1 cellular context compared by ENCODE assay signal in the genomic region with DNA sequence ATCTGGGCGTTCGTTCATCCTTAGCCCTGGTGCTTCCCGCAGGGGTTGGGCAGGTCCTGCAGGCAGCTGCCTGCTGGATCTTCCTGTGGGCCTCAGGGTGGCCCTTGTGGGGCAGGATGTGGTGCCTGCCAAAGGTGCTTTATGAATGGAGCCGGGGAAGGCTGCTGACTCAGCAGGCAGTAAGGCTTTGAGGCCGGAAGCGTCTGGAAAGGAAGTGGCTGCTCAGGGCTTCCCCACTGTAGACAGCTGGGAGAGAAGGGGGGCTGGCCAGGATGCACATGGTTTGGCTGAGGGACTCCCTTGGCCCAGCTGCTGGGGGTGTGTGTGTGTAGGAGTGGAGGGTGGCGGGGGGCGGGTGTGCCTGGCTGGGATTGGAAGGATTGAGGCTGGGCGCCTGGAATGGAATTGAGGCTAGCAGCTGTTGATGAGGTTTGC.
TF ChIP-seq lines count a peak whose summit lies in the region.

No MANE protein-coding gene starts in this region.

TF ChIP-seq in HEK293, 187 proteins besides CTCF, POLR2A, EP300 and RAD21 (continued from another document and continues in another):
- TF ChIP-seq, protein P1, sequence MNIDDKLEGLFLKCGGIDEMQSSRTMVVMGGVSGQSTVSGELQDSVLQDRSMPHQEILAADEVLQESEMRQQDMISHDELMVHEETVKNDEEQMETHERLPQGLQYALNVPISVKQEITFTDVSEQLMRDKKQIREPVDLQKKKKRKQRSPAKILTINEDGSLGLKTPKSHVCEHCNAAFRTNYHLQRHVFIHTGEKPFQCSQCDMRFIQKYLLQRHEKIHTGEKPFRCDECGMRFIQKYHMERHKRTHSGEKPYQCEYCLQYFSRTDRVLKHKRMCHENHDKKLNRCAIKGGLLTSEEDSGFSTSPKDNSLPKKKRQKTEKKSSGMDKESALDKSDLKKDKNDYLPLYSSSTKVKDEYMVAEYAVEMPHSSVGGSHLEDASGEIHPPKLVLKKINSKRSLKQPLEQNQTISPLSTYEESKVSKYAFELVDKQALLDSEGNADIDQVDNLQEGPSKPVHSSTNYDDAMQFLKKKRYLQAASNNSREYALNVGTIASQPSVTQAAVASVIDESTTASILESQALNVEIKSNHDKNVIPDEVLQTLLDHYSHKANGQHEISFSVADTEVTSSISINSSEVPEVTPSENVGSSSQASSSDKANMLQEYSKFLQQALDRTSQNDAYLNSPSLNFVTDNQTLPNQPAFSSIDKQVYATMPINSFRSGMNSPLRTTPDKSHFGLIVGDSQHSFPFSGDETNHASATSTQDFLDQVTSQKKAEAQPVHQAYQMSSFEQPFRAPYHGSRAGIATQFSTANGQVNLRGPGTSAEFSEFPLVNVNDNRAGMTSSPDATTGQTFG (tag by site-specific recombination; IDR thresholded peaks at IDR 0.05; ENCODE audit: borderline replicate concordance): no peak
- TF ChIP-seq ZNF529 (tag by site-specific recombination; IDR thresholded peaks at IDR 0.05; ENCODE audit: insufficient replicate concordance): no peak
- TF ChIP-seq ZNF426 (tag by site-specific recombination; IDR thresholded peaks at IDR 0.05): no peak
- TF ChIP-seq, protein P2, sequence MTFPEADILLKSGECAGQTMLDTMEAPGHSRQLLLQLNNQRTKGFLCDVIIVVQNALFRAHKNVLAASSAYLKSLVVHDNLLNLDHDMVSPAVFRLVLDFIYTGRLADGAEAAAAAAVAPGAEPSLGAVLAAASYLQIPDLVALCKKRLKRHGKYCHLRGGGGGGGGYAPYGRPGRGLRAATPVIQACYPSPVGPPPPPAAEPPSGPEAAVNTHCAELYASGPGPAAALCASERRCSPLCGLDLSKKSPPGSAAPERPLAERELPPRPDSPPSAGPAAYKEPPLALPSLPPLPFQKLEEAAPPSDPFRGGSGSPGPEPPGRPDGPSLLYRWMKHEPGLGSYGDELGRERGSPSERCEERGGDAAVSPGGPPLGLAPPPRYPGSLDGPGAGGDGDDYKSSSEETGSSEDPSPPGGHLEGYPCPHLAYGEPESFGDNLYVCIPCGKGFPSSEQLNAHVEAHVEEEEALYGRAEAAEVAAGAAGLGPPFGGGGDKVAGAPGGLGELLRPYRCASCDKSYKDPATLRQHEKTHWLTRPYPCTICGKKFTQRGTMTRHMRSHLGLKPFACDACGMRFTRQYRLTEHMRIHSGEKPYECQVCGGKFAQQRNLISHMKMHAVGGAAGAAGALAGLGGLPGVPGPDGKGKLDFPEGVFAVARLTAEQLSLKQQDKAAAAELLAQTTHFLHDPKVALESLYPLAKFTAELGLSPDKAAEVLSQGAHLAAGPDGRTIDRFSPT (tag by site-specific recombination; IDR thresholded peaks at IDR 0.05): no peak
- no peak for TF ChIP-seq ZNF768 (tag by site-specific recombination; IDR thresholded peaks at IDR 0.05)
- no peak for TF ChIP-seq ZNF514 (tag by site-specific recombination; IDR thresholded peaks at IDR 0.05)
- TF ChIP-seq, protein P3, sequence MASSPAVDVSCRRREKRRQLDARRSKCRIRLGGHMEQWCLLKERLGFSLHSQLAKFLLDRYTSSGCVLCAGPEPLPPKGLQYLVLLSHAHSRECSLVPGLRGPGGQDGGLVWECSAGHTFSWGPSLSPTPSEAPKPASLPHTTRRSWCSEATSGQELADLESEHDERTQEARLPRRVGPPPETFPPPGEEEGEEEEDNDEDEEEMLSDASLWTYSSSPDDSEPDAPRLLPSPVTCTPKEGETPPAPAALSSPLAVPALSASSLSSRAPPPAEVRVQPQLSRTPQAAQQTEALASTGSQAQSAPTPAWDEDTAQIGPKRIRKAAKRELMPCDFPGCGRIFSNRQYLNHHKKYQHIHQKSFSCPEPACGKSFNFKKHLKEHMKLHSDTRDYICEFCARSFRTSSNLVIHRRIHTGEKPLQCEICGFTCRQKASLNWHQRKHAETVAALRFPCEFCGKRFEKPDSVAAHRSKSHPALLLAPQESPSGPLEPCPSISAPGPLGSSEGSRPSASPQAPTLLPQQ (tag by site-specific recombination; IDR thresholded peaks at IDR 0.05): no peak
- TF ChIP-seq ZFP69B (tag by site-specific recombination; IDR thresholded peaks at IDR 0.05): no peak
- TF ChIP-seq, protein P4, sequence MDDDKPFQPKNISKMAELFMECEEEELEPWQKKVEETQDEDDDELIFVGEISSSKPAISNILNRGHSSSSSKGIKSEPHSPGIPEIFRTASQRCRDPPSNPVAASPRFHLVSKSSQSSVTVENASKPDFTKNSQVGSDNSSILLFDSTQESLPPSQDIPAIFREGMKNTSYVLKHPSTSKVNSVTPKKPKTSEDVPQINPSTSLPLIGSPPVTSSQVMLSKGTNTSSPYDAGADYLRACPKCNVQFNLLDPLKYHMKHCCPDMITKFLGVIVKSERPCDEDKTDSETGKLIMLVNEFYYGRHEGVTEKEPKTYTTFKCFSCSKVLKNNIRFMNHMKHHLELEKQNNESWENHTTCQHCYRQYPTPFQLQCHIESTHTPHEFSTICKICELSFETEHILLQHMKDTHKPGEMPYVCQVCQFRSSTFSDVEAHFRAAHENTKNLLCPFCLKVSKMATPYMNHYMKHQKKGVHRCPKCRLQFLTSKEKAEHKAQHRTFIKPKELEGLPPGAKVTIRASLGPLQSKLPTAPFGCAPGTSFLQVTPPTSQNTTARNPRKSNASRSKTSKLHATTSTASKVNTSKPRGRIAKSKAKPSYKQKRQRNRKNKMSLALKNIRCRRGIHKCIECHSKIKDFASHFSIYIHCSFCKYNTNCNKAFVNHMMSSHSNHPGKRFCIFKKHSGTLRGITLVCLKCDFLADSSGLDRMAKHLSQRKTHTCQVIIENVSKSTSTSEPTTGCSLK (tag by site-specific recombination; IDR thresholded peaks at IDR 0.05): no peak
- TF ChIP-seq ZNF138 (tag by site-specific recombination; IDR thresholded peaks at IDR 0.05; ENCODE audit: borderline replicate concordance): no peak
- TF ChIP-seq ZNF214 (tag by site-specific recombination; IDR thresholded peaks at IDR 0.05; ENCODE audit: borderline replicate concordance): no peak
- TF ChIP-seq ZNF830 (tag by site-specific recombination; IDR thresholded peaks at IDR 0.05; ENCODE audit: low read depth): no peak
- TF ChIP-seq KLF10 (tag by site-specific recombination; IDR thresholded peaks at IDR 0.05): 0 out of 2 replicates have a peak, but pooled peaks have one; percentile 60
- TF ChIP-seq EGR2 (tag by site-specific recombination; IDR thresholded peaks at IDR 0.05; ENCODE audit: low read depth): peak; percentile 58; the same call in 1 of the 2 replicates
- TF ChIP-seq, protein P5, sequence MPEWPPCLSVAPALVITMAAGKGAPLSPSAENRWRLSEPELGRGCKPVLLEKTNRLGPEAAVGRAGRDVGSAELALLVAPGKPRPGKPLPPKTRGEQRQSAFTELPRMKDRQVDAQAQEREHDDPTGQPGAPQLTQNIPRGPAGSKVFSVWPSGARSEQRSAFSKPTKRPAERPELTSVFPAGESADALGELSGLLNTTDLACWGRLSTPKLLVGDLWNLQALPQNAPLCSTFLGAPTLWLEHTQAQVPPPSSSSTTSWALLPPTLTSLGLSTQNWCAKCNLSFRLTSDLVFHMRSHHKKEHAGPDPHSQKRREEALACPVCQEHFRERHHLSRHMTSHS (tag by site-specific recombination; IDR thresholded peaks at IDR 0.05): no peak
- no peak for TF ChIP-seq RBAK (tag by site-specific recombination; IDR thresholded peaks at IDR 0.05)
- no peak for TF ChIP-seq ZNF211 (tag by site-specific recombination; IDR thresholded peaks at IDR 0.05; ENCODE audit: low read depth)
- TF ChIP-seq, protein P6, sequence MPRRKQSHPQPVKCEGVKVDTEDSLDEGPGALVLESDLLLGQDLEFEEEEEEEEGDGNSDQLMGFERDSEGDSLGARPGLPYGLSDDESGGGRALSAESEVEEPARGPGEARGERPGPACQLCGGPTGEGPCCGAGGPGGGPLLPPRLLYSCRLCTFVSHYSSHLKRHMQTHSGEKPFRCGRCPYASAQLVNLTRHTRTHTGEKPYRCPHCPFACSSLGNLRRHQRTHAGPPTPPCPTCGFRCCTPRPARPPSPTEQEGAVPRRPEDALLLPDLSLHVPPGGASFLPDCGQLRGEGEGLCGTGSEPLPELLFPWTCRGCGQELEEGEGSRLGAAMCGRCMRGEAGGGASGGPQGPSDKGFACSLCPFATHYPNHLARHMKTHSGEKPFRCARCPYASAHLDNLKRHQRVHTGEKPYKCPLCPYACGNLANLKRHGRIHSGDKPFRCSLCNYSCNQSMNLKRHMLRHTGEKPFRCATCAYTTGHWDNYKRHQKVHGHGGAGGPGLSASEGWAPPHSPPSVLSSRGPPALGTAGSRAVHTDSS (tag by site-specific recombination; IDR thresholded peaks at IDR 0.05): no peak
- TF ChIP-seq ZNF2 (tag by site-specific recombination; IDR thresholded peaks at IDR 0.05): no peak
- TF ChIP-seq HOXC10 (CRISPR knock-in tag; IDR thresholded peaks at IDR 0.05): no peak
- no peak for TF ChIP-seq ZNF155 (tag by site-specific recombination; IDR thresholded peaks at IDR 0.05)
- no peak for TF ChIP-seq ZNF558 (tag by site-specific recombination; IDR thresholded peaks at IDR 0.05)
- no peak for TF ChIP-seq MZF1 (tag by site-specific recombination; IDR thresholded peaks at IDR 0.05; ENCODE audit: borderline replicate concordance)
- TF ChIP-seq ZBTB20 (tag by site-specific recombination; IDR thresholded peaks at IDR 0.05): peak; percentile 40; the same call in 1 of the 2 replicates
- no peak for TF ChIP-seq OVOL3 (tag by site-specific recombination; IDR thresholded peaks at IDR 0.05)
- TF ChIP-seq, protein P7, sequence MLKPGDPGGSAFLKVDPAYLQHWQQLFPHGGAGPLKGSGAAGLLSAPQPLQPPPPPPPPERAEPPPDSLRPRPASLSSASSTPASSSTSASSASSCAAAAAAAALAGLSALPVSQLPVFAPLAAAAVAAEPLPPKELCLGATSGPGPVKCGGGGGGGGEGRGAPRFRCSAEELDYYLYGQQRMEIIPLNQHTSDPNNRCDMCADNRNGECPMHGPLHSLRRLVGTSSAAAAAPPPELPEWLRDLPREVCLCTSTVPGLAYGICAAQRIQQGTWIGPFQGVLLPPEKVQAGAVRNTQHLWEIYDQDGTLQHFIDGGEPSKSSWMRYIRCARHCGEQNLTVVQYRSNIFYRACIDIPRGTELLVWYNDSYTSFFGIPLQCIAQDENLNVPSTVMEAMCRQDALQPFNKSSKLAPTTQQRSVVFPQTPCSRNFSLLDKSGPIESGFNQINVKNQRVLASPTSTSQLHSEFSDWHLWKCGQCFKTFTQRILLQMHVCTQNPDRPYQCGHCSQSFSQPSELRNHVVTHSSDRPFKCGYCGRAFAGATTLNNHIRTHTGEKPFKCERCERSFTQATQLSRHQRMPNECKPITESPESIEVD (tag by site-specific recombination; IDR thresholded peaks at IDR 0.05): no peak
- no peak for TF ChIP-seq BCL11B (tag by site-specific recombination; IDR thresholded peaks at IDR 0.05; ENCODE audit: low read depth)
- TF ChIP-seq, protein P8, sequence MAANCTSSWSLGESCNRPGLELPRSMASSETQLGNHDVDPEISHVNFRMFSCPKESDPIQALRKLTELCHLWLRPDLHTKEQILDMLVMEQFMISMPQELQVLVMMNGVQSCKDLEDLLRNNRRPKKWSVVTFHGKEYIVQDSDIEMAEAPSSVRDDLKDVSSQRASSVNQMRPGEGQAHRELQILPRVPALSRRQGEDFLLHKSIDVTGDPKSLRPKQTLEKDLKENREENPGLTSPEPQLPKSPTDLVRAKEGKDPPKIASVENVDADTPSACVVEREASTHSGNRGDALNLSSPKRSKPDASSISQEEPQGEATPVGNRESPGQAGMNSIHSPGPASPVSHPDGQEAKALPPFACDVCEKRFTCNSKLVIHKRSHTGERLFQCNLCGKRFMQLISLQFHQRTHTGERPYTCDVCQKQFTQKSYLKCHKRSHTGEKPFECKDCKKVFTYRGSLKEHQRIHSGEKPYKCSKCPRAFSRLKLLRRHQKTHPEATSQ (tag by site-specific recombination; IDR thresholded peaks at IDR 0.05): no peak
- TF ChIP-seq ZNF621 (tag by site-specific recombination; IDR thresholded peaks at IDR 0.05): no peak
- peak; percentile 50 for TF ChIP-seq SP2 (tag by site-specific recombination; IDR thresholded peaks at IDR 0.05)
- TF ChIP-seq, protein P9, sequence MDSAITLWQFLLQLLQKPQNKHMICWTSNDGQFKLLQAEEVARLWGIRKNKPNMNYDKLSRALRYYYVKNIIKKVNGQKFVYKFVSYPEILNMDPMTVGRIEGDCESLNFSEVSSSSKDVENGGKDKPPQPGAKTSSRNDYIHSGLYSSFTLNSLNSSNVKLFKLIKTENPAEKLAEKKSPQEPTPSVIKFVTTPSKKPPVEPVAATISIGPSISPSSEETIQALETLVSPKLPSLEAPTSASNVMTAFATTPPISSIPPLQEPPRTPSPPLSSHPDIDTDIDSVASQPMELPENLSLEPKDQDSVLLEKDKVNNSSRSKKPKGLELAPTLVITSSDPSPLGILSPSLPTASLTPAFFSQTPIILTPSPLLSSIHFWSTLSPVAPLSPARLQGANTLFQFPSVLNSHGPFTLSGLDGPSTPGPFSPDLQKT (IDR thresholded peaks at IDR 0.05; ENCODE audit: borderline replicate concordance, low read depth, low read length): no peak
- no peak for TF ChIP-seq ZNF600 (tag by site-specific recombination; IDR thresholded peaks at IDR 0.05)
- no peak for TF ChIP-seq SETDB1 (IDR thresholded peaks at IDR 0.05; ENCODE audit: insufficient read length, low read length)
- TF ChIP-seq ZNF701 (tag by site-specific recombination; IDR thresholded peaks at IDR 0.05): no peak
- TF ChIP-seq, protein P10, sequence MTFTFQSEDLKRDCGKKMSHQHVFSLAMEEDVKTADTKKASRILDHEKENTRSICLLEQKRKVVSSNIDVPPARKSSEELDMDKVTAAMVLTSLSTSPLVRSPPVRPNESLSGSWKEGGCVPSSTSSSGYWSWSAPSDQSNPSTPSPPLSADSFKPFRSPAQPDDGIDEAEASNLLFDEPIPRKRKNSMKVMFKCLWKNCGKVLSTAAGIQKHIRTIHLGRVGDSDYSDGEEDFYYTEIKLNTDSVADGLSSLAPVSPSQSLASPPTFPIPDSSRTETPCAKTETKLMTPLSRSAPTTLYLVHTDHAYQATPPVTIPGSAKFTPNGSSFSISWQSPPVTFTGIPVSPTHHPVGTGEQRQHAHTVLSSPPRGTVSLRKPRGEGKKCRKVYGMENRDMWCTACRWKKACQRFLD (tag by site-specific recombination; IDR thresholded peaks at IDR 0.05): no peak
- TF ChIP-seq, protein P11, sequence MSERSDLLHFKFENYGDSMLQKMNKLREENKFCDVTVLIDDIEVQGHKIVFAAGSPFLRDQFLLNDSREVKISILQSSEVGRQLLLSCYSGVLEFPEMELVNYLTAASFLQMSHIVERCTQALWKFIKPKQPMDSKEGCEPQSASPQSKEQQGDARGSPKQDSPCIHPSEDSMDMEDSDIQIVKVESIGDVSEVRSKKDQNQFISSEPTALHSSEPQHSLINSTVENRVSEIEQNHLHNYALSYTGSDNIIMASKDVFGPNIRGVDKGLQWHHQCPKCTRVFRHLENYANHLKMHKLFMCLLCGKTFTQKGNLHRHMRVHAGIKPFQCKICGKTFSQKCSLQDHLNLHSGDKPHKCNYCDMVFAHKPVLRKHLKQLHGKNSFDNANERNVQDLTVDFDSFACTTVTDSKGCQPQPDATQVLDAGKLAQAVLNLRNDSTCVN (tag by site-specific recombination; optimal IDR thresholded peaks at IDR 0.05): no peak
- TF ChIP-seq ZNF843 (tag by site-specific recombination; IDR thresholded peaks at IDR 0.05): no peak
- no peak for TF ChIP-seq ZNF23 (tag by site-specific recombination; IDR thresholded peaks at IDR 0.05; ENCODE audit: borderline replicate concordance)
- TF ChIP-seq, protein P12, sequence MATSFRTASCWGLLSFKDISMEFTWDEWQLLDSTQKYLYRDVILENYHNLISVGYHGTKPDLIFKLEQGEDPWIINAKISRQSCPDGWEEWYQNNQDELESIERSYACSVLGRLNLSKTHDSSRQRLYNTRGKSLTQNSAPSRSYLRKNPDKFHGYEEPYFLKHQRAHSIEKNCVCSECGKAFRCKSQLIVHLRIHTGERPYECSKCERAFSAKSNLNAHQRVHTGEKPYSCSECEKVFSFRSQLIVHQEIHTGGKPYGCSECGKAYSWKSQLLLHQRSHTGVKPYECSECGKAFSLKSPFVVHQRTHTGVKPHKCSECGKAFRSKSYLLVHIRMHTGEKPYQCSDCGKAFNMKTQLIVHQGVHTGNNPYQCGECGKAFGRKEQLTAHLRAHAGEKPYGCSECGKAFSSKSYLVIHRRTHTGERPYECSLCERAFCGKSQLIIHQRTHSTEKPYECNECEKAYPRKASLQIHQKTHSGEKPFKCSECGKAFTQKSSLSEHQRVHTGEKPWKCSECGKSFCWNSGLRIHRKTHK (tag by site-specific recombination; IDR thresholded peaks at IDR 0.05): no peak
